Comparison of ENCODE assay signal across 9 cellular contexts in genomic region chr16:78812582-78812981, GRCh38.
"Had no signal": no experiment of that assay in that cellular context is flagged by ENCODE, and none has a peak within 500 bp of the region (broad histone marks: within the 10 kb centered on the region; RNA-seq: fewer than 3 reads in every experiment).

No MANE protein-coding gene starts in this region.

- DNase-seq: H9, HCEC 1CT, Karpas-422, KBM-7 had no signal

- H3K27ac ChIP-seq: KMS-11 had no signal

- H3K9ac ChIP-seq: KMS-11 had no signal

- H3K4me2 ChIP-seq: GM23338, KMS-11 had no signal

- ATAC-seq: GM23338 had no signal

- H2AFZ ChIP-seq: GM23338 had no signal

- FAIRE-seq: H1, H54, HTR-8/SVneo had no signal

- H3K4me3 ChIP-seq: GM23338 had no signal
